Comparison of ENCODE assay signal across 16 cellular contexts in the genomic region with DNA sequence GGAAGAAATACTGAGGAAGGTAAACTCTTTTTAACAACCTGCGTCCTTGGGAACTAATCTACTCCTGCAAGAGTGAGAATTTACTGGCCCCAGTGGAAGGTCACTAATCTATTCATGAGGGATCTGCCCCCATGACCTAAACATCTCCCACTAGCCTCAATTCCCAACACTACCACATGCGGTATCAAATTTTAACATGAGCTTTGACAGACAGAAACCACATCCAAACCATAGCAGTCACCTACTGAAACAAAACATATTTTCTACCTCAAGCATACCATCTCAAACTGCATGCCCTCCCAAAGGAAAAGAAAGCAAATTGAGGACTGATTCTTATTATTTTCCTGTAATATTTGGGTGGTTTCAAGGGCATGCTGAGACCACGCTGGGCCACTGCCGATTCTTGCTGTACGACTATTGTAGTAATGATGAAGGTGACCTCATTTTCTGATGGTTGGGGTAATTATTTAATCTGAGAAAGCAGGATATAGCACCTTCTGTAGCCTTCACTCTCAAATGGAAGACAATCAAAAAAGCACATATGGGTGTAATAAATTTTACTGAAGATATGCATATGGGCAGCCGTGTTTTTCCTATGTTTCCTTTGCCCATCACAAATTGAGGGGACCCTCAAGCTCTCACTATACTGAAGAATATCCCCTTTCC. TPM values are rescaled to one million over a fixed set of nuclear protein-coding genes. Genes with fewer than 3 reads are reported as not detected.
DNase-seq lines count a peak whose midpoint lies in the region; ATAC-seq and TF ChIP-seq lines count a peak whose summit lies in the region.
"Had no signal": no experiment of that assay in that cellular context is flagged by ENCODE, and none has a peak within 500 bp of the region (broad histone marks: within the 10 kb centered on the region; RNA-seq: fewer than 3 reads in every experiment).

No MANE protein-coding gene starts in this region.

- H3K4me1 ChIP-seq in H9 (ENCODE audit: insufficient read depth, low read length), result no peaks in the 10 kb centered on the region
- H3K4me1 ChIP-seq: psoas muscle had no signal

- no peak overlapping the region for H2BK15ac ChIP-seq in H9 (ENCODE audit: low read depth, low read length)

- H3K4me1 Mint-ChIP-seq in activated naive CD4-positive, alpha-beta T cell treated with anti-CD3 and anti-CD28 coated beads, Interleukin-2, amount 50 U/mL, for 24 hours, result peaks cover 90% of the 10 kb centered on the region
- H3K4me1 Mint-ChIP-seq in activated T-helper 17 cell treated with anti-CD3 and anti-CD28 coated beads, Interleukin-2, amount 50 U/mL, for 72 hours, result peaks cover 69% of the 10 kb centered on the region
- H3K4me1 Mint-ChIP-seq in naive thymus-derived CD8-positive, alpha-beta T cell, result peaks cover 32 to 81% (median 74%) of the 10 kb centered on the region in 4 donors
- H3K4me1 Mint-ChIP-seq in H9, result no peaks in the 10 kb centered on the region

- no peak overlapping the region for H2BK20ac ChIP-seq in H9 (ENCODE audit: low read depth, low read length, poor library complexity, severe bottlenecking)

- no peaks in the 10 kb centered on the region for H3K27me3 Mint-ChIP-seq in activated naive CD4-positive, alpha-beta T cell treated with anti-CD3 and anti-CD28 coated beads, Interleukin-2, amount 50 U/mL, for 24 hours
- no peaks in the 10 kb centered on the region for H3K27me3 Mint-ChIP-seq in activated T-helper 17 cell treated with anti-CD3 and anti-CD28 coated beads, Interleukin-2, amount 50 U/mL, for 72 hours
- no peaks in the 10 kb centered on the region for H3K27me3 Mint-ChIP-seq in naive thymus-derived CD8-positive, alpha-beta T cell
- H3K27me3 Mint-ChIP-seq in H9 (ENCODE audit: low read depth), result no peaks in the 10 kb centered on the region

- H3K27ac ChIP-seq in H9 (ENCODE audit: insufficient read length, low read depth, low read length), result no peak overlapping the region
- H3K27ac ChIP-seq: psoas muscle, WERI-Rb-1 had no signal

- peak overlapping the region; percentile 99 for H3K27ac Mint-ChIP-seq in activated naive CD4-positive, alpha-beta T cell treated with anti-CD3 and anti-CD28 coated beads, Interleukin-2, amount 50 U/mL, for 24 hours
- peak overlapping the region; percentile 86 for H3K27ac Mint-ChIP-seq in activated T-helper 17 cell treated with anti-CD3 and anti-CD28 coated beads, Interleukin-2, amount 50 U/mL, for 72 hours
- H3K27ac Mint-ChIP-seq in naive thymus-derived CD8-positive, alpha-beta T cell, result peak overlapping the region; percentile 77 to 97 (median 85)
- no peak overlapping the region for H3K27ac Mint-ChIP-seq in H9

- WGBS in H9 (ENCODE audit: extremely low coverage, insufficient read length, low lambda C conversion rate), result no CpG with 5 or more reads among the region's 6 CpGs

- H3K14ac ChIP-seq in H9 (ENCODE audit: insufficient read depth, low read length), result no peak overlapping the region

- no peaks in the 10 kb centered on the region for H3K23me2 ChIP-seq in H9 (ENCODE audit: insufficient read length, low read depth, low read length, poor library complexity, severe bottlenecking)

- H3K4ac ChIP-seq in H9 (ENCODE audit: low read depth, low read length), result no peak overlapping the region

- H3K36me3 Mint-ChIP-seq in activated naive CD4-positive, alpha-beta T cell treated with anti-CD3 and anti-CD28 coated beads, Interleukin-2, amount 50 U/mL, for 24 hours, result peaks cover 12% of the 10 kb centered on the region
- H3K36me3 Mint-ChIP-seq in activated T-helper 17 cell treated with anti-CD3 and anti-CD28 coated beads, Interleukin-2, amount 50 U/mL, for 72 hours (ENCODE audit: low read depth), result no peaks in the 10 kb centered on the region
- peaks cover 0 to 8% (median 0%) of the 10 kb centered on the region in 3 donors for H3K36me3 Mint-ChIP-seq in naive thymus-derived CD8-positive, alpha-beta T cell
- peaks cover 0 to 4% (median 2%) of the 10 kb centered on the region in 3 experiments; a peak in 2 of 7 replicates for H3K36me3 Mint-ChIP-seq in H9 (ENCODE audit: insufficient read depth in 1 of 3, low read depth in 3 of 3)

- no peak overlapping the region for H2BK12ac ChIP-seq in H9 (ENCODE audit: insufficient read length, low read depth, low read length)

- peaks cover 14% of the 10 kb centered on the region for H3K9me3 Mint-ChIP-seq in activated naive CD4-positive, alpha-beta T cell treated with anti-CD3 and anti-CD28 coated beads, Interleukin-2, amount 50 U/mL, for 24 hours
- H3K9me3 Mint-ChIP-seq in activated T-helper 17 cell treated with anti-CD3 and anti-CD28 coated beads, Interleukin-2, amount 50 U/mL, for 72 hours, result peaks cover 12% of the 10 kb centered on the region
- peaks cover 0 to 7% (median 5%) of the 10 kb centered on the region in 9 donors for H3K9me3 Mint-ChIP-seq in naive thymus-derived CD8-positive, alpha-beta T cell
- H3K9me3 Mint-ChIP-seq in H9, result peaks cover 0 to 4% of the 10 kb centered on the region in 2 experiments; a peak in 4 of 5 replicates

- H3K23ac ChIP-seq in H9 (ENCODE audit: insufficient read length, low read depth, low read length), result no peak overlapping the region

- DNase-seq in activated naive CD4-positive, alpha-beta T cell treated with Interleukin-2 at 50 U/mL for 16 hours, result no peak
- no peak for DNase-seq in naive thymus-derived CD8-positive, alpha-beta T cell
- DNase-seq in NCI-H82 (lab: John Stamatoyannopoulos, UW) (no peak), H9 (no peak), posterior cingulate gyrus (no peak)
- DNase-seq: activated CD8-positive, alpha-beta memory T cell treated with anti-CD3 and anti-CD28 coated beads, Interleukin-2, amount 50 U/mL, for 48 hours; anterior cingulate cortex; Karpas-422; left ventricle myocardium superior; NCI-H1417; psoas muscle; WERI-Rb-1 had no signal

- H2BK120ac ChIP-seq in H9 (ENCODE audit: low read depth, low read length, poor library complexity, severe bottlenecking), result no peak overlapping the region

- no peak overlapping the region for H2AFZ ChIP-seq in H9 (ENCODE audit: low read length)

- H3K27me3 ChIP-seq in H9 (ENCODE audit: insufficient read depth, low read length), result no peaks in the 10 kb centered on the region

- no peak overlapping the region for H3K56ac ChIP-seq in H9 (ENCODE audit: insufficient read length, low read depth, low read length)

- TF ChIP-seq CTCF in H9 (conservative IDR thresholded peaks at IDR 0.05), result no peak

- no peaks in the 10 kb centered on the region for H4K20me1 ChIP-seq in H9 (ENCODE audit: control insufficient read depth, insufficient read depth, insufficient read length)

- H4K8ac ChIP-seq in H9 (replicated peaks; ENCODE audit: insufficient read length, low read depth, low read length), result no peak overlapping the region

- POLR2A ChIA-PET in naive thymus-derived CD8-positive, alpha-beta T cell (lab: Charles Lee), result interaction anchor here (1.1 to 2.0 kb wide), 6 partner anchors 8 to 159 kb away, joined by 3 to 8 read pairs (median 4); no protein-coding TSS in a partner anchor

- no peak overlapping the region for H2BK5ac ChIP-seq in H9 (ENCODE audit: insufficient read length, low read length)

- H3K9me3 ChIP-seq in H9 (ENCODE audit: control insufficient read depth, low read depth, low read length), result no peaks in the 10 kb centered on the region
- H3K9me3 ChIP-seq: psoas muscle had no signal

- H3K9ac ChIP-seq in H9 (ENCODE audit: extremely low read depth, insufficient read length, low read length), result no peak overlapping the region

- H2AK5ac ChIP-seq in H9 (ENCODE audit: insufficient read length, low read length), result no peak overlapping the region

- no peaks in the 10 kb centered on the region for H3K79me1 ChIP-seq in H9 (ENCODE audit: insufficient read depth, low read depth, low read length, poor library complexity, severe bottlenecking)

- H3K4me3 Mint-ChIP-seq in activated naive CD4-positive, alpha-beta T cell treated with anti-CD3 and anti-CD28 coated beads, Interleukin-2, amount 50 U/mL, for 24 hours, result peak overlapping the region; percentile 54
- peak overlapping the region; percentile 79 for H3K4me3 Mint-ChIP-seq in activated T-helper 17 cell treated with anti-CD3 and anti-CD28 coated beads, Interleukin-2, amount 50 U/mL, for 72 hours
- peak overlapping the region; percentile 31 to 82 (median 80) for H3K4me3 Mint-ChIP-seq in naive thymus-derived CD8-positive, alpha-beta T cell
- no peak overlapping the region for H3K4me3 Mint-ChIP-seq in H9

- no peak overlapping the region for H3K4me2 ChIP-seq in H9 (ENCODE audit: insufficient read depth, insufficient read length, low read length)

- H4K5ac ChIP-seq in H9 (ENCODE audit: insufficient read length, low read depth, low read length), result no peak overlapping the region

- H3T11ph ChIP-seq in H9 (ENCODE audit: low read length), result no peak overlapping the region

- no peak overlapping the region for H4K91ac ChIP-seq in H9 (ENCODE audit: insufficient read length, low read depth, low read length)

- H3K79me2 ChIP-seq in H9 (ENCODE audit: insufficient read depth, low read length), result no peaks in the 10 kb centered on the region

- peak; percentile 49 for ATAC-seq in activated T-helper 17 cell treated with anti-CD3 and anti-CD28 coated beads, Interleukin-2, amount 50 U/mL, for 72 hours (replicated peaks)
- peak; percentile 49 to 58 for ATAC-seq in naive thymus-derived CD8-positive, alpha-beta T cell
- ATAC-seq in GM19467 (IDR thresholded peaks at IDR 0.05; ENCODE audit: unreplicated experiment), result no peak
- ATAC-seq: left ventricle myocardium superior, psoas muscle had no signal

- H3K18ac ChIP-seq in H9 (ENCODE audit: insufficient read length, low read depth, low read length), result no peak overlapping the region

- intact Hi-C loops in posterior cingulate gyrus (cut with DNase I), result no loop called here

RNA-seq across cellular contexts. Expression of gene GBP5, which starts 13.2 kb away (rescaled TPM):
- total RNA-seq in activated T-helper 17 cell treated with anti-CD3 and anti-CD28 coated beads, Interleukin-2, amount 50 U/mL, for 72 hours, result 100 to 1,000 TPM; 135 to 157 TPM
- 10 to 100 TPM; 19.9 to 22.2 TPM for total RNA-seq in naive thymus-derived CD8-positive, alpha-beta T cell
- polyA plus RNA-seq in naive thymus-derived CD8-positive, alpha-beta T cell, result 10 to 100 TPM; 24.6 to 51.9 (median 48.7) TPM
- not detected in 2 replicates for total RNA-seq in H9 (2021)
- total RNA-seq: H1 had no signal
- polyA plus RNA-seq: H1 had no signal

Comparison
In these comparisons a context has a peak if more than half of its experiments do, and no peak if none do; other contexts are left out.
1. H3K27ac Mint-ChIP-seq: peak in activated naive CD4-positive, alpha-beta T cell treated with anti-CD3 and anti-CD28 coated beads, Interleukin-2, amount 50 U/mL, for 24 hours (single experiment), activated T-helper 17 cell treated with anti-CD3 and anti-CD28 coated beads, Interleukin-2, amount 50 U/mL, for 72 hours (single experiment) and naive thymus-derived CD8-positive, alpha-beta T cell (10 of 10); none in H9 (0 of 3).
2. H3K4me3 Mint-ChIP-seq: peak in activated naive CD4-positive, alpha-beta T cell treated with anti-CD3 and anti-CD28 coated beads, Interleukin-2, amount 50 U/mL, for 24 hours (single experiment), activated T-helper 17 cell treated with anti-CD3 and anti-CD28 coated beads, Interleukin-2, amount 50 U/mL, for 72 hours (single experiment) and naive thymus-derived CD8-positive, alpha-beta T cell (10 of 10); none in H9 (0 of 2).
3. RNA of gene GBP5, which starts 13.2 kb away (total RNA-seq): 135 to 157 TPM in activated T-helper 17 cell treated with anti-CD3 and anti-CD28 coated beads, Interleukin-2, amount 50 U/mL, for 72 hours and 19.9 to 22.2 TPM in naive thymus-derived CD8-positive, alpha-beta T cell; not detected in H9; every median in the first group is over 10 times any median in the second.